In the genomic region with DNA sequence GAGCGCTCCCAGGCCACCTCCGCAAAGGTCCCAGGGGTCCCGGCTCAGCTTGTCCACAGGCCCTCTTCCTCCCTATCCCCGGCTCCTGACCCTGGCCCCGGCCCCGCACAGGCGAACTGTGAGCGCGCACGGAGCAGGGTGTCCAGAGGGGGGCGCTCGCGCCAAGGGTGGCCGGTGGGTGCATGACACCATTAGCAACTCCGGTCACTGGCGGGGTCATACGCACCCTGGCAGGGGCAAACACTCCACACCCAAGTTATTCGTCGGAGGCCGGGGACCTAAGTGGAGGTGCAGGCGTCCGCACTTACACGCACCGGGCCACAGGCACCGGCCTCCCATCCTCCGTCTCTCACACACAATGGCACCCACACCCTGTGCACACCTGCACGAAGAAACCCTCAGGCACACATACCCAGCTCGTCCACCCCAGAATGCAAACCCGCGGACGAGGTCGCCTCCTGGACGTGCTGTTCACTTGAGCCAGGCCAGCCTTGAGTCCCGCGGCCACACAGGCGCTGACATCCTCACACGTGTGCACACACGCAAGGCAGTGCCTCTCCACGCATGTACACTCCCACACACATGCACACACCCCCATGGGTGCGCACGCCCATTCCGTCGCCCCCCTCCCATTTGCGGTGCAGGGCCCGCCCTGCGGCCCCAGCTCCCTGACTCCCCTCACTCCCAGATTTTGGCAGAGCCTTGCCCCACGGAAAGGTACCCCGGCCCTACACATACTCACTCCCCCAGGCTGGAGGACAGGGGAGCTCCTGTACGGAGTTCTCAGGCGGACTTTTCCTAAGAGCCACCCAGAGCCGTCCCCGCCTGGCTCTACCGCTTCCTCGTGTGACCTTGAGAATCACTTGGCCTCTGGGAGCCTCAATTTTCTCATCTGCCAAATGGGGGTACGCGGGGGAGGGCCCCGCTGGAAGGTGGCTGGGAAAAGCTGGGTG, we compare ENCODE assay signal across 8 cellular contexts. TPM values are rescaled to one million over a fixed set of nuclear protein-coding genes. Genes with fewer than 3 reads are reported as not detected.
DNase-seq lines count a peak whose midpoint lies in the region; ATAC-seq and TF ChIP-seq lines count a peak whose summit lies in the region.

A gene (minus strand): TSS at position 552 of the 953 bp plus-strand sequence. CDS start 1,276 bp downstream, outside the sequence.

- no peaks in the 10 kb centered on the region for H3K9me3 ChIP-seq in liver (ENCODE audit: control insufficient read depth in 4 of 4, low read length in 3 of 4)

- peak within 1 kb of the TSS; percentile 87 to 88 for H3K27ac ChIP-seq in liver (ENCODE audit: low read depth in 1 of 2, low read length in 2 of 2)

- TF ChIP-seq CTCF in Calu3 (IDR thresholded peaks at IDR 0.05; ENCODE audit: unreplicated experiment): peak; percentile 44
- peak; percentile 47 for TF ChIP-seq CTCF in liver (IDR thresholded peaks at IDR 0.05; ENCODE audit: low read depth, low read length, missing input control)

- peak; percentile 44 to 48 for ATAC-seq in activated CD4-positive, CD25-positive, alpha-beta regulatory T cell treated with anti-CD3 and anti-CD28 coated beads, Interleukin-2, amount 50 U/mL, for 24 hours
- ATAC-seq in HG03469 (IDR thresholded peaks at IDR 0.05; ENCODE audit: unreplicated experiment) (no peak), GM18867 (IDR thresholded peaks at IDR 0.05; ENCODE audit: unreplicated experiment) (no peak)

- DNase-seq in Calu3 (peak; percentile 65), KBM-7 (peak; percentile 90), cerebellum (ENCODE audit: low spot score) (peak; percentile 41)
- DNase-seq in stimulated activated CD4-positive, alpha-beta T cell treated with anti-CD3 and anti-CD28 coated beads, Interleukin-4, amount 100 ng/mL, for 48 hours (ENCODE audit: low read depth in 2 of 2): peak; percentile 69 to 81

- H3K9ac ChIP-seq in liver (ENCODE audit: low read depth in 1 of 2, low read length in 2 of 2): peak within 1 kb of the TSS; percentile 6 to 20

- H3K27me3 Mint-ChIP-seq in Calu3 (ENCODE audit: unreplicated experiment): peaks cover 84% of the 10 kb centered on the region

- no TSS peak for BruUV-seq in Calu3 (replicated peaks; lab: Mats Ljungman, UMichigan)

- CTCF ChIA-PET in Calu3 (lab: Charles Lee): no interaction called here

- H3K9me3 Mint-ChIP-seq in Calu3 (ENCODE audit: low read depth, unreplicated experiment): no peaks in the 10 kb centered on the region

- peaks cover 15 to 30% (median 24%) of the 10 kb centered on the region in 4 donors for H3K4me1 ChIP-seq in liver (ENCODE audit: control insufficient read depth in 4 of 4, insufficient read depth in 4 of 4, low read length in 3 of 4)

- H3K4me3 ChIP-seq in liver (ENCODE audit: low read depth in 1 of 3, low read length in 3 of 3): peak within 1 kb of the TSS; percentile 15 to 64 (median 41)

- H3K27me3 ChIP-seq in liver (ENCODE audit: control insufficient read depth in 4 of 4, insufficient read depth in 4 of 4, low read length in 3 of 4): no peaks in the 10 kb centered on the region

- WGBS in liver: 4% methylated on average over 57 of the region's 57 CpGs

- H3K4me3 Mint-ChIP-seq in Calu3 (ENCODE audit: low read depth, unreplicated experiment): peak within 1 kb of the TSS; percentile 63

- no peak within 1 kb of the TSS for H3K27ac Mint-ChIP-seq in Calu3 (ENCODE audit: unreplicated experiment)

- peak in 1 of 2 donors; percentile 69 for TF ChIP-seq RAD21 in liver (IDR thresholded peaks at IDR 0.05)

- in situ Hi-C loops in KBM-7 (cut with MboI; ENCODE audit: low pct_unique_long_range_greater_than_20kb, low sequenced_read_pairs): no loop called here

- H3K36me3 ChIP-seq in liver (ENCODE audit: control insufficient read depth in 4 of 4, insufficient read depth in 3 of 4, low read depth in 1 of 4, low read length in 3 of 4): no peaks in the 10 kb centered on the region

- peaks cover 11% of the 10 kb centered on the region for H3K36me3 Mint-ChIP-seq in Calu3 (ENCODE audit: insufficient read depth, unreplicated experiment)

- peaks cover 10% of the 10 kb centered on the region for H3K4me1 Mint-ChIP-seq in Calu3 (ENCODE audit: low read depth, unreplicated experiment)

- intact Hi-C loops in Calu3 (cut with micrococcal nuclease; ENCODE audit: unreplicated experiment): no loop called here

TF ChIP-seq in liver, 16 proteins besides CTCF, POLR2A, EP300 and RAD21:
- TF ChIP-seq NR2F2 (IDR thresholded peaks at IDR 0.05) (peak; percentile 73), SP1 (IDR thresholded peaks at IDR 0.05) (no peak)
TF ChIP-seq in liver: peak in this region for 1.

RNA-seq across cellular contexts. Expression of the gene that starts here (rescaled TPM):
- total RNA-seq in Calu3 (2022): not detected in 2 replicates
- 17.5 TPM for total RNA-seq in cerebellum
- 10 to 100 TPM; 12.1 to 14.9 TPM for total RNA-seq in liver
- polyA plus RNA-seq in liver: 1 to 10 TPM; 2.7 to 5.2 TPM

Comparison
In these comparisons a context has a peak if more than half of its experiments do, and no peak if none do; other contexts are left out.
1. Peak in DNase-seq in Calu3; RNA of the gene not detected or under 1 TPM.
2. ATAC-seq: peak in activated CD4-positive, CD25-positive, alpha-beta regulatory T cell treated with anti-CD3 and anti-CD28 coated beads, Interleukin-2, amount 50 U/mL, for 24 hours (2 of 2); none in HG03469 (single experiment) and GM18867 (single experiment).
3. Peak in every context shown above with its lines, with median percentiles within 50 percentile points of each other: DNase-seq.